21 cellular contexts compared by ENCODE assay signal in the genomic region with DNA sequence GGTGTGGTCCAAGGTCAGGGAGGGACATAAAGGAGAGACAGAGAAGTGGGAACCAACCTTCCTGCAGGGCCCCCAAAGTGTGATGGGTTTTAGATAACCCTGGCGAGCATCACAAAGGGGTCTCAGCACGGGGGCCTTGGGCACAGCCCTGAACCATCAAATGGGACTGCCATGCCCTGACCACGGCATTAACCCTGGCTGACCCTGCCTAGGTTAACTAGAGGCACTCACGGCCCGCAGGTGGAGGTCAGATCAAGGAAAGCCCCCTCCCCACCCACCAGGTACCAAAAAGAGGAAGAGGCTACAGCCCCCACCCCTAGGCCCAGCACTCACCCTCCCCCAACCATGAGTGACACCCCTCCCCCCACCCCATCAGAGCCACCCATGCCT. TPM values are rescaled to one million over a fixed set of nuclear protein-coding genes. Genes with fewer than 3 reads are reported as not detected.
DNase-seq lines count a peak whose midpoint lies in the region; FAIRE-seq and TF ChIP-seq lines count a peak whose summit lies in the region.
"Had no signal": no experiment of that assay in that cellular context is flagged by ENCODE, and none has a peak within 500 bp of the region (broad histone marks: within the 10 kb centered on the region; RNA-seq: fewer than 3 reads in every experiment).

No MANE protein-coding gene starts in this region.

- intact Hi-C loops in testis (cut with DNase I; ENCODE audit: low total_unique reads), result no loop called here

- H3K4ac ChIP-seq in mesenchymal stem cell (ENCODE audit: low read depth in 1 of 2, low read length in 2 of 2), result peak overlapping the region; percentile 6 to 70

- no peaks in the 10 kb centered on the region for H4K20me1 ChIP-seq in astrocyte (ENCODE audit: insufficient read depth, low read length)

- no peaks in the 10 kb centered on the region for H3K27me3 Mint-ChIP-seq in astrocyte (ENCODE audit: low read depth, unreplicated experiment)
- H3K27me3 Mint-ChIP-seq: activated naive CD8-positive, alpha-beta T cell had no signal

- H3K4me2 ChIP-seq in astrocyte (ENCODE audit: low read length) (peak overlapping the region; percentile 61), mesenchymal stem cell (ENCODE audit: low read length, poor library complexity, severe bottlenecking) (no peak overlapping the region)
- H3K4me2 ChIP-seq: BLaER1 had no signal

- H3K4me3 Mint-ChIP-seq in astrocyte (ENCODE audit: unreplicated experiment), result no peak overlapping the region
- H3K4me3 Mint-ChIP-seq: activated naive CD8-positive, alpha-beta T cell had no signal

- H2BK12ac ChIP-seq in mesenchymal stem cell (ENCODE audit: low read length in 2 of 2), result peak overlapping the region; percentile 28 to 68

- no peaks in the 10 kb centered on the region for H3K36me3 ChIP-seq in HUES6 (ENCODE audit: control insufficient read depth, insufficient read depth, low read length)
- H3K36me3 ChIP-seq in astrocyte (ENCODE audit: insufficient read depth, low read length), result no peaks in the 10 kb centered on the region
- H3K36me3 ChIP-seq in mesenchymal stem cell (ENCODE audit: control insufficient read depth in 1 of 2, insufficient read depth in 2 of 2, low read depth in 1 of 2, low read length in 2 of 2), result no peaks in the 10 kb centered on the region
- peaks cover 0 to 7% of the 10 kb centered on the region in 2 donors for H3K36me3 ChIP-seq in stomach smooth muscle (ENCODE audit: control insufficient read depth in 2 of 2, insufficient read depth in 2 of 2, low read length in 2 of 2)
- no peaks in the 10 kb centered on the region for H3K36me3 ChIP-seq in testis (ENCODE audit: low read depth, missing control alignments)

- peak overlapping the region; percentile 67 for H2AK5ac ChIP-seq in mesenchymal stem cell (ENCODE audit: low read length, severe bottlenecking)

- H2BK5ac ChIP-seq in mesenchymal stem cell (ENCODE audit: low read depth, low read length, poor library complexity, severe bottlenecking), result no peak overlapping the region

- no peak overlapping the region for H3K23ac ChIP-seq in mesenchymal stem cell (ENCODE audit: low read length in 2 of 2)

- peaks cover 9% of the 10 kb centered on the region for H3K4me1 Mint-ChIP-seq in astrocyte (ENCODE audit: low read depth, unreplicated experiment)

- H3K18ac ChIP-seq in mesenchymal stem cell (ENCODE audit: low read depth in 1 of 2, low read length in 2 of 2), result peak overlapping the region in 1 of 2 experiments; percentile 40

- no peak for FAIRE-seq in astrocyte (lab: Jason Lieb, UNC)
- FAIRE-seq: endothelial cell of umbilical vein, GM12878, RCC 7860 had no signal

- H3K27ac Mint-ChIP-seq in astrocyte (ENCODE audit: unreplicated experiment), result no peak overlapping the region
- H3K27ac Mint-ChIP-seq: activated naive CD8-positive, alpha-beta T cell had no signal

- no peak overlapping the region for H2BK15ac ChIP-seq in mesenchymal stem cell (ENCODE audit: low read depth, poor library complexity, severe bottlenecking)

- no peak overlapping the region for H4K8ac ChIP-seq in mesenchymal stem cell (ENCODE audit: low read length)

- H3K79me2 ChIP-seq in astrocyte (ENCODE audit: insufficient read depth, low read length), result peaks cover 9% of the 10 kb centered on the region

- no peak for TF ChIP-seq POLR2A in testis (IDR thresholded peaks at IDR 0.05)

- no peaks in the 10 kb centered on the region for H3K9me3 Mint-ChIP-seq in astrocyte (ENCODE audit: unreplicated experiment)

- TF ChIP-seq CTCF in astrocyte (IDR thresholded peaks at IDR 0.05; ENCODE audit: insufficient read depth, low read depth, low read length) (no peak), testis (IDR thresholded peaks at IDR 0.05) (no peak)

- WGBS in mesenchymal stem cell, result 56% methylated on average over 5 of the region's 5 CpGs
- WGBS in testis, 2 donors, result 66 to 79% methylated on average over 5 of the region's 5 CpGs

- peak overlapping the region; percentile 45 for H2AFZ ChIP-seq in astrocyte (ENCODE audit: low read depth, low read length)
- no peak overlapping the region for H2AFZ ChIP-seq in mesenchymal stem cell (ENCODE audit: low read depth, low read length)

- no peak for DNase-seq in astrocyte (ENCODE audit: low read depth)
- no peak for DNase-seq in mesenchymal stem cell
- no peak for DNase-seq in stimulated activated CD4-positive, alpha-beta T cell treated with anti-CD3 and anti-CD28 coated beads, Interleukin-4, amount 100 ng/mL, for 24 hours
- no peak for DNase-seq in testis
- DNase-seq in NCI-H446 (lab: John Stamatoyannopoulos, UW), result no peak
- DNase-seq: activated CD4-positive, CD25-positive, alpha-beta regulatory T cell treated with anti-CD3 and anti-CD28 coated beads, Interleukin-2, amount 50 U/mL, for 72 hours; foreskin keratinocyte; MM.1S; NCI-H1694 treated with DMSO at 0.1 percent for 48 hours; NCI-H2227 treated with DMSO at 0.1 percent for 48 hours; occipital lobe; stimulated activated naive CD4-positive, alpha-beta T cell; trophoblast cell had no signal

- no peak overlapping the region for H3K14ac ChIP-seq in mesenchymal stem cell (ENCODE audit: low read length in 2 of 2)

- peaks cover 65% of the 10 kb centered on the region for H3K4me1 ChIP-seq in HUES6 (ENCODE audit: control insufficient read depth, insufficient read depth, low read length)
- H3K4me1 ChIP-seq in astrocyte (ENCODE audit: insufficient read depth, low read length), result peaks cover 32% of the 10 kb centered on the region
- peaks cover 46% of the 10 kb centered on the region for H3K4me1 ChIP-seq in mesenchymal stem cell (ENCODE audit: control insufficient read depth, insufficient read depth, low read depth, low read length)
- peaks cover 54% of the 10 kb centered on the region for H3K4me1 ChIP-seq in stomach smooth muscle (ENCODE audit: control insufficient read depth, insufficient read depth, low read length)
- peaks cover 19% of the 10 kb centered on the region for H3K4me1 ChIP-seq in testis

- H3K4me3 ChIP-seq in HUES6 (ENCODE audit: low read depth, low read length), result no peak overlapping the region
- no peak overlapping the region for H3K4me3 ChIP-seq in astrocyte (ENCODE audit: insufficient read depth, low read depth, low read length)
- H3K4me3 ChIP-seq in mesenchymal stem cell (ENCODE audit: insufficient read depth in 1 of 2, low read depth in 1 of 2, low read length in 2 of 2), result no peak overlapping the region
- peak overlapping the region in 1 of 2 donors; percentile 22 for H3K4me3 ChIP-seq in stomach smooth muscle (ENCODE audit: low read length in 2 of 2)
- no peak overlapping the region for H3K4me3 ChIP-seq in testis
- H3K4me3 ChIP-seq: BLaER1, coronary artery, GM12878 had no signal

- H4K91ac ChIP-seq in mesenchymal stem cell (ENCODE audit: low read length), result peak overlapping the region; percentile 85

- H3K9ac ChIP-seq in HUES6 (ENCODE audit: low read length), result peak overlapping the region; percentile 66
- peak overlapping the region; percentile 63 for H3K9ac ChIP-seq in astrocyte (ENCODE audit: low read length)
- no peak overlapping the region for H3K9ac ChIP-seq in mesenchymal stem cell (ENCODE audit: low read length)
- no peak overlapping the region for H3K9ac ChIP-seq in stomach smooth muscle (ENCODE audit: low read length in 2 of 2)
- H3K9ac ChIP-seq: BLaER1 had no signal

- H3K79me1 ChIP-seq in mesenchymal stem cell (replicated peaks; ENCODE audit: low read length, poor library complexity, severe bottlenecking), result no peaks in the 10 kb centered on the region

- peak overlapping the region; percentile 50 for H2BK120ac ChIP-seq in mesenchymal stem cell (ENCODE audit: low read depth, low read length)

- no peaks in the 10 kb centered on the region for H3K27me3 ChIP-seq in HUES6 (ENCODE audit: control insufficient read depth, insufficient read depth, low read length)
- no peaks in the 10 kb centered on the region for H3K27me3 ChIP-seq in astrocyte (ENCODE audit: insufficient read depth, low read length)
- peaks cover 0 to 8% of the 10 kb centered on the region in 2 experiments for H3K27me3 ChIP-seq in mesenchymal stem cell (ENCODE audit: control insufficient read depth in 1 of 2, insufficient read depth in 1 of 2, low read length in 2 of 2)
- H3K27me3 ChIP-seq in stomach smooth muscle (ENCODE audit: control insufficient read depth in 1 of 2, insufficient read depth in 2 of 2, low read length in 2 of 2), result no peaks in the 10 kb centered on the region
- H3K27me3 ChIP-seq in testis, result no peaks in the 10 kb centered on the region
- H3K27me3 ChIP-seq: BLaER1, foreskin keratinocyte had no signal

- H3K27ac ChIP-seq in HUES6 (ENCODE audit: low read depth, low read length), result peak overlapping the region; percentile 93
- H3K27ac ChIP-seq in astrocyte (ENCODE audit: low read depth, low read length), result peak overlapping the region; percentile 14
- no peak overlapping the region for H3K27ac ChIP-seq in mesenchymal stem cell (ENCODE audit: low read length, poor library complexity, severe bottlenecking)
- peak overlapping the region; percentile 71 for H3K27ac ChIP-seq in stomach smooth muscle (ENCODE audit: low read length)
- H3K27ac ChIP-seq in testis, result no peak overlapping the region
- H3K27ac ChIP-seq: coronary artery, foreskin keratinocyte had no signal

- H3K36me3 Mint-ChIP-seq in astrocyte (ENCODE audit: low read depth, unreplicated experiment), result no peaks in the 10 kb centered on the region
- H3K36me3 Mint-ChIP-seq: activated naive CD8-positive, alpha-beta T cell had no signal

- H3K9me3 ChIP-seq in HUES6 (ENCODE audit: control insufficient read depth, insufficient read depth, low read depth, low read length) (no peaks in the 10 kb centered on the region), astrocyte (ENCODE audit: insufficient read depth, low read depth, low read length) (no peaks in the 10 kb centered on the region), mesenchymal stem cell (ENCODE audit: control insufficient read depth, low read length) (no peaks in the 10 kb centered on the region), stomach smooth muscle (ENCODE audit: control insufficient read depth in 2 of 2, low read length in 2 of 2) (no peaks in the 10 kb centered on the region), testis (no peaks in the 10 kb centered on the region)
- H3K9me3 ChIP-seq: BLaER1 had no signal

RNA-seq across cellular contexts. Expression of gene CCNK, which starts 42.4 kb away (rescaled TPM):
- 110 and 121 TPM in 2 replicates for total RNA-seq in astrocyte
- polyA plus RNA-seq in mesenchymal stem cell (2013, experiment 1 of 2), result 60.7 TPM
- 59.2 TPM for polyA plus RNA-seq in mesenchymal stem cell (2013, experiment 2 of 2)
- total RNA-seq in testis, result 10 to 100 TPM; 69.1 to 73.1 TPM
- polyA plus RNA-seq in testis (ENCODE audit: insufficient read depth, low read depth, low replicate concordance), result 134 TPM

RNA-seq across cellular contexts. Expression of gene SETD3, which starts 43.0 kb away (rescaled TPM):
- 62.8 and 65.8 TPM in 2 replicates for total RNA-seq in astrocyte
- 32.0 TPM for polyA plus RNA-seq in mesenchymal stem cell (2013, experiment 1 of 2)
- 31.1 TPM for polyA plus RNA-seq in mesenchymal stem cell (2013, experiment 2 of 2)
- 100 to 1,000 TPM; 135 to 160 TPM for total RNA-seq in testis
- 186 TPM for polyA plus RNA-seq in testis (ENCODE audit: insufficient read depth, low read depth, low replicate concordance)

Comparison
In these comparisons a context has a peak if more than half of its experiments do, and no peak if none do; other contexts are left out.
1. H3K27ac ChIP-seq: peak in HUES6 (single experiment), astrocyte (single experiment) and stomach smooth muscle (single experiment); none in mesenchymal stem cell (single experiment) and testis (0 of 2).
2. H3K9ac ChIP-seq: peak in HUES6 (single experiment) and astrocyte (single experiment); none in mesenchymal stem cell (single experiment) and stomach smooth muscle (0 of 2).